Comparison of ENCODE assay signal across 15 cellular contexts in genomic region chr17:55723488-55723848, GRCh38. TPM values are rescaled to one million over a fixed set of nuclear protein-coding genes. Genes with fewer than 3 reads are reported as not detected.
DNase-seq lines count a peak whose midpoint lies in the region; TF ChIP-seq lines count a peak whose summit lies in the region.
"Had no signal": no experiment of that assay in that cellular context is flagged by ENCODE, and none has a peak within 500 bp of the region (broad histone marks: within the 10 kb centered on the region; RNA-seq: fewer than 3 reads in every experiment).

No MANE protein-coding gene starts in this region.

- H4K20me1 ChIP-seq in Karpas-422 (ENCODE audit: insufficient read depth, low read depth, low read length), result no peaks in the 10 kb centered on the region

- H3K36me3 Mint-ChIP-seq in nephron (ENCODE audit: low read depth), result no peaks in the 10 kb centered on the region
- H3K36me3 Mint-ChIP-seq: activated CD8-positive, alpha-beta memory T cell treated with anti-CD3 and anti-CD28 coated beads, Interleukin-2, amount 10 ng/mL, durations not matched to agents 7 days and 5 days; CD4-positive, CD25-positive, alpha-beta regulatory T cell had no signal

- H3K4me2 ChIP-seq in Karpas-422 (ENCODE audit: low read depth, low read length, poor library complexity, severe bottlenecking), result peak overlapping the region; percentile 38

- H3K9ac ChIP-seq in Karpas-422 (ENCODE audit: low read length) (no peak overlapping the region), endocrine pancreas (ENCODE audit: control insufficient read depth, insufficient read depth, low read length) (no peak overlapping the region)
- H3K9ac ChIP-seq: parathyroid adenoma had no signal

- no peak overlapping the region for H2AFZ ChIP-seq in Karpas-422 (ENCODE audit: low read length)

- H3K4me1 ChIP-seq in Karpas-422 (ENCODE audit: low read length), result peaks cover 44% of the 10 kb centered on the region
- no peaks in the 10 kb centered on the region for H3K4me1 ChIP-seq in endocrine pancreas (ENCODE audit: control insufficient read depth, insufficient read depth, low read length)
- peaks cover 0 to 78% (median 21%) of the 10 kb centered on the region in 4 donors for H3K4me1 ChIP-seq in tibial nerve
- H3K4me1 ChIP-seq in tibial artery, result peaks cover 0 to 37% (median 13%) of the 10 kb centered on the region in 4 donors
- H3K4me1 ChIP-seq: parathyroid adenoma had no signal

- no peaks in the 10 kb centered on the region for H3K27me3 ChIP-seq in Karpas-422 (ENCODE audit: low read length)
- no peaks in the 10 kb centered on the region for H3K27me3 ChIP-seq in endocrine pancreas (ENCODE audit: control insufficient read depth, insufficient read depth, low read length)
- H3K27me3 ChIP-seq in tibial nerve, result no peaks in the 10 kb centered on the region
- peaks cover 0 to 2% of the 10 kb centered on the region in 2 donors for H3K27me3 ChIP-seq in tibial artery

- no peaks in the 10 kb centered on the region for H3K9me2 ChIP-seq in Karpas-422 (replicated peaks; ENCODE audit: insufficient read depth, low read length)

- peak overlapping the region; percentile 76 to 83 (median 82) for H3K4me3 Mint-ChIP-seq in nephron
- H3K4me3 Mint-ChIP-seq: activated CD8-positive, alpha-beta memory T cell treated with anti-CD3 and anti-CD28 coated beads, Interleukin-2, amount 10 ng/mL, durations not matched to agents 7 days and 5 days; CD4-positive, CD25-positive, alpha-beta regulatory T cell; T-helper 2 cell treated with Interferon-gamma antibody and Interleukin-4, amounts not matched to agents 5 μg/mL and 100 μg/mL, for 36 hours had no signal

- TF ChIP-seq EP300 in tibial nerve (IDR thresholded peaks at IDR 0.05), result no peak

- H3K27ac Mint-ChIP-seq in nephron, result peak overlapping the region; percentile 67 to 78 (median 75)
- H3K27ac Mint-ChIP-seq: activated CD8-positive, alpha-beta memory T cell treated with anti-CD3 and anti-CD28 coated beads, Interleukin-2, amount 10 ng/mL, durations not matched to agents 7 days and 5 days; CD4-positive, CD25-positive, alpha-beta regulatory T cell; T-helper 2 cell treated with Interferon-gamma antibody and Interleukin-4, amounts not matched to agents 5 μg/mL and 100 μg/mL, for 36 hours had no signal

- H3K9me3 Mint-ChIP-seq in nephron, result no peaks in the 10 kb centered on the region
- H3K9me3 Mint-ChIP-seq: T-helper 2 cell treated with Interferon-gamma antibody and Interleukin-4, amounts not matched to agents 5 μg/mL and 100 μg/mL, for 36 hours had no signal

- no peaks in the 10 kb centered on the region for H3K27me3 Mint-ChIP-seq in nephron (ENCODE audit: low read depth)

- no peak overlapping the region for H3K27ac ChIP-seq in Karpas-422 (ENCODE audit: low read length)
- H3K27ac ChIP-seq in tibial nerve, result peak overlapping the region in 3 of 4 donors; percentile 68 to 93 (median 86)
- peak overlapping the region in 1 of 2 donors; percentile 57 for H3K27ac ChIP-seq in tibial artery
- H3K27ac ChIP-seq: parathyroid adenoma had no signal

- H3K4me3 ChIP-seq in Karpas-422 (ENCODE audit: low read length) (no peak overlapping the region), endocrine pancreas (ENCODE audit: control insufficient read depth, insufficient read depth, low read length) (peak overlapping the region; percentile 11), tibial nerve (peak overlapping the region in 3 of 4 donors; percentile 22 to 52 (median 35)), tibial artery (no peak overlapping the region)

- H3K4me1 Mint-ChIP-seq in nephron, result peaks cover 63% of the 10 kb centered on the region
- H3K4me1 Mint-ChIP-seq: activated CD8-positive, alpha-beta memory T cell treated with anti-CD3 and anti-CD28 coated beads, Interleukin-2, amount 10 ng/mL, durations not matched to agents 7 days and 5 days; CD4-positive, CD25-positive, alpha-beta regulatory T cell had no signal

- intact Hi-C loops in tibial artery (cut with DNase I; ENCODE audit: low total_unique reads), result no loop called here

- no peak for TF ChIP-seq CTCF in nephron (IDR thresholded peaks at IDR 0.05; ENCODE audit: unreplicated experiment in 3 of 3)
- no peak for TF ChIP-seq CTCF in tibial nerve (IDR thresholded peaks at IDR 0.05)
- TF ChIP-seq CTCF in tibial artery (IDR thresholded peaks at IDR 0.05), result no peak

- H3K36me3 ChIP-seq in Karpas-422 (ENCODE audit: insufficient read depth, low read length), result no peaks in the 10 kb centered on the region
- no peaks in the 10 kb centered on the region for H3K36me3 ChIP-seq in endocrine pancreas (ENCODE audit: control insufficient read depth, insufficient read depth, low read length)
- peaks cover 0 to 6% (median 0%) of the 10 kb centered on the region in 3 donors for H3K36me3 ChIP-seq in tibial nerve
- H3K36me3 ChIP-seq in tibial artery, result no peaks in the 10 kb centered on the region

- no peaks in the 10 kb centered on the region for H3K79me2 ChIP-seq in Karpas-422 (ENCODE audit: low read length)
- H3K79me2 ChIP-seq: parathyroid adenoma had no signal

- H3K9me3 ChIP-seq in Karpas-422 (ENCODE audit: low read length), result no peaks in the 10 kb centered on the region
- no peaks in the 10 kb centered on the region for H3K9me3 ChIP-seq in endocrine pancreas (ENCODE audit: control insufficient read depth, low read length)
- H3K9me3 ChIP-seq in tibial nerve, result no peaks in the 10 kb centered on the region
- H3K9me3 ChIP-seq in tibial artery, result no peaks in the 10 kb centered on the region

- no peak for TF ChIP-seq POLR2A in tibial nerve (IDR thresholded peaks at IDR 0.05)

- DNase-seq in Karpas-422 (no peak), tibial nerve (ENCODE audit: low spot score in 2 of 2) (no peak), tibial artery (no peak), cerebellar nuclear complex (lab: John Stamatoyannopoulos, UW) (no peak)
- DNase-seq in stimulated activated CD4-positive, alpha-beta T cell treated with anti-CD3 and anti-CD28 coated beads, Interleukin-12 subunit alpha, Interleukin-12 subunit beta, amount 100 ng/mL, for 4 hours, result no peak
- DNase-seq: activated CD8-positive, alpha-beta memory T cell treated with anti-CD3 and anti-CD28 coated beads, Interleukin-2, amount 10 ng/mL, durations not matched to agents 7 days and 5 days; activated effector memory CD4-positive, alpha-beta T cell treated with anti-CD3 and anti-CD28 coated beads, Interleukin-2, amount 50 U/mL, for 16 hours; aorta; CD4-positive, CD25-positive, alpha-beta regulatory T cell; RPMI8226; stimulated activated CD4-positive, alpha-beta T cell treated with anti-CD3 and anti-CD28 coated beads, Interleukin-2, amount 100 ng/mL, for 24 hours had no signal

RNA-seq across cellular contexts. Expression of gene TMEM100, which starts 0.8 kb away (rescaled TPM):
- total RNA-seq in Karpas-422 (2014; rRNA removed; shearing (Covaris generic); ENCODE audit: low replicate concordance), result 0.43 and 1.1 TPM in 2 replicates
- 10 to 100 TPM; 24.3 to 33.4 (median 28.9) TPM for total RNA-seq in tibial nerve
- total RNA-seq: activated CD8-positive, alpha-beta memory T cell treated with anti-CD3 and anti-CD28 coated beads, Interleukin-2, amount 10 ng/mL, durations not matched to agents 7 days and 5 days; CD4-positive, CD25-positive, alpha-beta regulatory T cell had no signal

RNA-seq across cellular contexts. Expression of gene PCTP, which starts 27.4 kb away (rescaled TPM):
- total RNA-seq in Karpas-422 (2014; rRNA removed; shearing (Covaris generic); ENCODE audit: low replicate concordance), result 15.1 and 20.7 TPM in 2 replicates
- total RNA-seq in tibial nerve, result 10 to 100 TPM; 30.8 to 62.1 (median 39.7) TPM

Comparison
In these comparisons a context has a peak if more than half of its experiments do, and no peak if none do; other contexts are left out.
1. H3K4me3 ChIP-seq: peak in endocrine pancreas (single experiment) and tibial nerve (3 of 4); none in Karpas-422 (single experiment) and tibial artery (0 of 2).
2. RNA of gene TMEM100, which starts 0.8 kb away (total RNA-seq): 24.3 to 33.4 TPM in tibial nerve; 0.43 to 1.1 TPM in Karpas-422; every median in the first group is over 10 times any median in the second.